In genomic region chr10:110156046-110156445, GRCh38 we compare ENCODE assay signal across 20 cellular contexts. TPM values are rescaled to one million over a fixed set of nuclear protein-coding genes. Genes with fewer than 3 reads are reported as not detected.
DNase-seq lines count a peak whose midpoint lies in the region; TF ChIP-seq lines count a peak whose summit lies in the region.
"Had no signal": no experiment of that assay in that cellular context is flagged by ENCODE, and none has a peak within 500 bp of the region (broad histone marks: within the 10 kb centered on the region; RNA-seq: fewer than 3 reads in every experiment).

No MANE protein-coding gene starts in this region.

- H3K36me3 ChIP-seq in CD8-positive, alpha-beta memory T cell (ENCODE audit: insufficient read depth, low read length): no peaks in the 10 kb centered on the region
- H3K36me3 ChIP-seq in neural progenitor cell: no peaks in the 10 kb centered on the region

- H3K79me2 ChIP-seq in neural progenitor cell (ENCODE audit: low read depth): no peaks in the 10 kb centered on the region

- CTCF ChIA-PET in activated naive CD4-positive, alpha-beta T cell treated with anti-CD3 and anti-CD28 coated beads, Interleukin-2, amount 10 ng/mL, durations not matched to agents 7 days and 5 days (lab: Charles Lee): interaction anchor here (1.2 to 2.1 kb wide), 3 partner anchors 15 to 50 kb away, joined by 3 to 9 read pairs (median 4); no protein-coding TSS in a partner anchor
- CTCF ChIA-PET in CD8-positive, alpha-beta memory T cell (lab: Charles Lee): interaction anchor here (0.7 to 2.1 kb wide), 5 partner anchors 9 to 391 kb away, joined by 3 to 6 read pairs (median 4); no protein-coding TSS in a partner anchor

- H3K4me3 ChIP-seq in CD8-positive, alpha-beta memory T cell (ENCODE audit: low read length): no peak overlapping the region
- H3K4me3 ChIP-seq in neural progenitor cell: no peak overlapping the region
- H3K4me3 ChIP-seq: GM12878, GM23338, K562 had no signal

- no peak overlapping the region for H2AFZ ChIP-seq in neural progenitor cell (replicated peaks)
- H2AFZ ChIP-seq: GM23338 had no signal

- peaks cover 49% of the 10 kb centered on the region for H3K4me1 Mint-ChIP-seq in activated naive CD4-positive, alpha-beta T cell treated with anti-CD3 and anti-CD28 coated beads, Interleukin-2, amount 10 ng/mL, durations not matched to agents 7 days and 5 days
- H3K4me1 Mint-ChIP-seq in CD8-positive, alpha-beta memory T cell: peaks cover 31 to 37% (median 34%) of the 10 kb centered on the region in 3 donors
- peaks cover 60% of the 10 kb centered on the region for H3K4me1 Mint-ChIP-seq in dendritic cell treated with granulocyte-macrophage colony-stimulating factor and Interleukin-4, amounts not matched to agents 40 ng/mL and 50 ng/mL, for 4 days (ENCODE audit: low read depth)
- peaks cover 31% of the 10 kb centered on the region for H3K4me1 Mint-ChIP-seq in neural progenitor cell

- H3K36me3 Mint-ChIP-seq in activated naive CD4-positive, alpha-beta T cell treated with anti-CD3 and anti-CD28 coated beads, Interleukin-2, amount 10 ng/mL, durations not matched to agents 7 days and 5 days: peaks cover 6% of the 10 kb centered on the region
- H3K36me3 Mint-ChIP-seq in CD8-positive, alpha-beta memory T cell: no peaks in the 10 kb centered on the region
- no peaks in the 10 kb centered on the region for H3K36me3 Mint-ChIP-seq in dendritic cell treated with granulocyte-macrophage colony-stimulating factor and Interleukin-4, amounts not matched to agents 40 ng/mL and 50 ng/mL, for 4 days (ENCODE audit: low read depth)
- no peaks in the 10 kb centered on the region for H3K36me3 Mint-ChIP-seq in neural progenitor cell
- H3K36me3 Mint-ChIP-seq: CD8-positive, alpha-beta T cell had no signal

- POLR2A ChIA-PET in CD8-positive, alpha-beta memory T cell (lab: Charles Lee): interaction anchor here (1.2 to 4.8 kb wide), 2 partner anchors 9 to 53 kb away, joined by 3 to 52 read pairs; partner anchors contain the start of gene MXI1

- DNase-seq in activated naive CD4-positive, alpha-beta T cell treated with anti-CD3 and anti-CD28 coated beads, Interleukin-2, amount 10 ng/mL, durations not matched to agents 7 days and 5 days: no peak
- DNase-seq in activated naive CD4-positive, alpha-beta T cell treated with anti-CD3 and anti-CD28 coated beads, Interleukin-2, amount 50 U/mL, for 16 hours: no peak
- DNase-seq in CD8-positive, alpha-beta memory T cell: no peak
- no peak for DNase-seq in neural progenitor cell (ENCODE audit: low spot score)
- no peak for DNase-seq in epidermal melanocyte (ENCODE audit: insufficient read length, low spot score)
- DNase-seq in NCI-H2107 treated with DMSO at 0.1 percent for 48 hours (lab: John Stamatoyannopoulos, UW; ENCODE audit: unreplicated experiment): no peak
- no peak for DNase-seq in midbrain (lab: John Stamatoyannopoulos, UW)
- DNase-seq: ACHN, DND-41, GDM1, NCI-H1930, NCI-H2171, NCI-H446, NCI-H69, SHP77 treated with DMSO at 0.1 percent for 48 hours had no signal

- H3K27ac ChIP-seq in CD8-positive, alpha-beta memory T cell (ENCODE audit: low read depth, low read length): no peak overlapping the region
- H3K27ac ChIP-seq in neural progenitor cell: no peak overlapping the region

- H3K27me3 Mint-ChIP-seq in activated naive CD4-positive, alpha-beta T cell treated with anti-CD3 and anti-CD28 coated beads, Interleukin-2, amount 10 ng/mL, durations not matched to agents 7 days and 5 days: peaks cover 99% of the 10 kb centered on the region
- H3K27me3 Mint-ChIP-seq in CD8-positive, alpha-beta memory T cell: peaks cover 63 to 87% of the 10 kb centered on the region in 2 donors
- peaks cover 22% of the 10 kb centered on the region for H3K27me3 Mint-ChIP-seq in dendritic cell treated with granulocyte-macrophage colony-stimulating factor and Interleukin-4, amounts not matched to agents 40 ng/mL and 50 ng/mL, for 4 days
- H3K27me3 Mint-ChIP-seq in neural progenitor cell (ENCODE audit: insufficient read depth, low read depth): peaks cover 22% of the 10 kb centered on the region

- no peak for TF ChIP-seq CTCF in neural progenitor cell (IDR thresholded peaks at IDR 0.05)

- intact Hi-C loops in dendritic cell treated with granulocyte-macrophage colony-stimulating factor and Interleukin-4, amounts not matched to agents 40 ng/mL and 50 ng/mL, for 4 days (cut with micrococcal nuclease): loop anchor here (5.0 kb wide), 1 partner anchor 51 kb away; the partner anchor contains the start of gene MXI1

- no peaks in the 10 kb centered on the region for H3K9me3 ChIP-seq in CD8-positive, alpha-beta memory T cell (ENCODE audit: low read length)
- H3K9me3 ChIP-seq in neural progenitor cell (ENCODE audit: low read depth): no peaks in the 10 kb centered on the region

- H3K4me1 ChIP-seq in CD8-positive, alpha-beta memory T cell (ENCODE audit: insufficient read depth, low read length): peaks cover 22% of the 10 kb centered on the region
- H3K4me1 ChIP-seq in neural progenitor cell: peaks cover 35% of the 10 kb centered on the region

- no peak overlapping the region for H3K9ac ChIP-seq in neural progenitor cell

- H4K20me1 ChIP-seq in neural progenitor cell (ENCODE audit: low read depth): no peaks in the 10 kb centered on the region

- H3K9me3 Mint-ChIP-seq in activated naive CD4-positive, alpha-beta T cell treated with anti-CD3 and anti-CD28 coated beads, Interleukin-2, amount 10 ng/mL, durations not matched to agents 7 days and 5 days: no peaks in the 10 kb centered on the region
- H3K9me3 Mint-ChIP-seq in CD8-positive, alpha-beta memory T cell: peaks cover 0 to 2% (median 0%) of the 10 kb centered on the region in 5 donors
- H3K9me3 Mint-ChIP-seq in dendritic cell treated with granulocyte-macrophage colony-stimulating factor and Interleukin-4, amounts not matched to agents 40 ng/mL and 50 ng/mL, for 4 days: no peaks in the 10 kb centered on the region
- H3K9me3 Mint-ChIP-seq in neural progenitor cell: no peaks in the 10 kb centered on the region
- H3K9me3 Mint-ChIP-seq: CD8-positive, alpha-beta T cell; GM23338 had no signal

- peaks cover 33% of the 10 kb centered on the region for H3F3A ChIP-seq in neural progenitor cell (ENCODE audit: low read depth)

- H3K4me2 ChIP-seq in neural progenitor cell: no peak overlapping the region
- H3K4me2 ChIP-seq: GM23338 had no signal

- peak overlapping the region; percentile 7 for H3K4me3 Mint-ChIP-seq in activated naive CD4-positive, alpha-beta T cell treated with anti-CD3 and anti-CD28 coated beads, Interleukin-2, amount 10 ng/mL, durations not matched to agents 7 days and 5 days
- peak overlapping the region in 6 of 7 donors; percentile 10 to 82 (median 44) for H3K4me3 Mint-ChIP-seq in CD8-positive, alpha-beta memory T cell
- no peak overlapping the region for H3K4me3 Mint-ChIP-seq in dendritic cell treated with granulocyte-macrophage colony-stimulating factor and Interleukin-4, amounts not matched to agents 40 ng/mL and 50 ng/mL, for 4 days
- peak overlapping the region; percentile 17 for H3K4me3 Mint-ChIP-seq in neural progenitor cell
- H3K4me3 Mint-ChIP-seq: GM23338 had no signal

- H3K27ac Mint-ChIP-seq in activated naive CD4-positive, alpha-beta T cell treated with anti-CD3 and anti-CD28 coated beads, Interleukin-2, amount 10 ng/mL, durations not matched to agents 7 days and 5 days: peak overlapping the region; percentile 71
- peak overlapping the region in 4 of 8 donors; percentile 29 to 74 (median 68) for H3K27ac Mint-ChIP-seq in CD8-positive, alpha-beta memory T cell
- H3K27ac Mint-ChIP-seq in dendritic cell treated with granulocyte-macrophage colony-stimulating factor and Interleukin-4, amounts not matched to agents 40 ng/mL and 50 ng/mL, for 4 days: peak overlapping the region; percentile 88
- no peak overlapping the region for H3K27ac Mint-ChIP-seq in neural progenitor cell
- H3K27ac Mint-ChIP-seq: GM23338 had no signal

- H3K27me3 ChIP-seq in CD8-positive, alpha-beta memory T cell (ENCODE audit: insufficient read depth, low read length, poor library complexity, severe bottlenecking): peaks cover 60% of the 10 kb centered on the region
- peaks cover 23% of the 10 kb centered on the region for H3K27me3 ChIP-seq in neural progenitor cell

RNA-seq across cellular contexts. Expression of gene MXI1, which starts 51.4 kb away (rescaled TPM):
- 1 to 10 TPM; 8.6 to 9.2 TPM for total RNA-seq in CD8-positive, alpha-beta memory T cell
- polyA plus RNA-seq in CD8-positive, alpha-beta memory T cell: 32.3 TPM
- total RNA-seq in neural progenitor cell (ENCODE audit: low replicate concordance): 18.2 and 23.5 TPM in 2 replicates
